17 cellular contexts compared by ENCODE assay signal in genomic region chrX:17617794-17618193, GRCh38.
DNase-seq lines count a peak whose midpoint lies in the region; ATAC-seq, FAIRE-seq and TF ChIP-seq lines count a peak whose summit lies in the region.
"Had no signal": no experiment of that assay in that cellular context is flagged by ENCODE, and none has a peak within 500 bp of the region (broad histone marks: within the 10 kb centered on the region; RNA-seq: fewer than 3 reads in every experiment).

No MANE protein-coding gene starts in this region.

- peak; percentile 56; the same call in 2 of the 3 replicates for ATAC-seq in SK-N-SH treated with all-trans-retinoic acid at 6 μM for 48 hours
- peak; percentile 56 for ATAC-seq in sciatic nerve
- no peak for ATAC-seq in GM21786 (IDR thresholded peaks at IDR 0.05; ENCODE audit: unreplicated experiment)
- ATAC-seq: HepG2, Panc1 had no signal

- DNase-seq in NCI-H1092 treated with DMSO at 0.1 percent for 48 hours (lab: John Stamatoyannopoulos, UW): peak; percentile 50
- DNase-seq in NCI-H1092 (lab: John Stamatoyannopoulos, UW): no peak
- peak; percentile 9 for DNase-seq in NCI-H1694 (lab: John Stamatoyannopoulos, UW)
- DNase-seq in sciatic nerve (ENCODE audit: low spot score): no peak
- no peak for DNase-seq in GM19239 (ENCODE audit: insufficient read length, low spot score)
- DNase-seq in NCI-H2227 (lab: John Stamatoyannopoulos, UW; ENCODE audit: unreplicated experiment): no peak
- DNase-seq: CD8-positive, alpha-beta memory T cell; DMS79 treated with DMSO at 0.1 percent for 48 hours; GF-D8; KG1; NCI-H1436 treated with DMSO at 0.1 percent for 48 hours had no signal

- intact Hi-C loops in sciatic nerve (cut with DNase I): no loop called here

- FAIRE-seq in GM19239 (lab: Jason Lieb, UNC): no peak
- FAIRE-seq: GM12892, H1, HepG2 had no signal

TF ChIP-seq in SK-N-SH treated with all-trans-retinoic acid at 6 μM for 48 hours, 23 proteins besides CTCF, POLR2A, EP300 and RAD21:
- TF ChIP-seq ESRRG (CRISPR knock-in tag; IDR thresholded peaks at IDR 0.05) (no peak), CSRNP3 (CRISPR knock-in tag; IDR thresholded peaks at IDR 0.05) (no peak), ZFP3 (CRISPR knock-in tag; IDR thresholded peaks at IDR 0.05) (no peak), ZNF8 (CRISPR knock-in tag; IDR thresholded peaks at IDR 0.05) (no peak), TSHZ2 (CRISPR knock-in tag; IDR thresholded peaks at IDR 0.05) (peak; percentile 51; the same call in 1 of the 2 replicates), ZNF70 (CRISPR knock-in tag; IDR thresholded peaks at IDR 0.05) (no peak), RARB (CRISPR knock-in tag; IDR thresholded peaks at IDR 0.05) (no peak), GLIS3 (CRISPR knock-in tag; IDR thresholded peaks at IDR 0.05) (no peak), CSDC2 (CRISPR knock-in tag; IDR thresholded peaks at IDR 0.05) (no peak), ZFP30 (CRISPR knock-in tag; IDR thresholded peaks at IDR 0.05) (no peak), SNAI2 (CRISPR knock-in tag; IDR thresholded peaks at IDR 0.05) (no peak), TCF4 (CRISPR knock-in tag; IDR thresholded peaks at IDR 0.05; ENCODE audit: borderline replicate concordance) (peak; percentile 59; the same call in 1 of the 2 replicates), ZNF565 (CRISPR knock-in tag; conservative IDR thresholded peaks at IDR 0.05; ENCODE audit: low read depth) (no peak), ISL1 (CRISPR knock-in tag; IDR thresholded peaks at IDR 0.05) (0 out of 2 replicates have a peak, but pooled peaks have one; percentile 29)
- TF ChIP-seq, protein P1, sequence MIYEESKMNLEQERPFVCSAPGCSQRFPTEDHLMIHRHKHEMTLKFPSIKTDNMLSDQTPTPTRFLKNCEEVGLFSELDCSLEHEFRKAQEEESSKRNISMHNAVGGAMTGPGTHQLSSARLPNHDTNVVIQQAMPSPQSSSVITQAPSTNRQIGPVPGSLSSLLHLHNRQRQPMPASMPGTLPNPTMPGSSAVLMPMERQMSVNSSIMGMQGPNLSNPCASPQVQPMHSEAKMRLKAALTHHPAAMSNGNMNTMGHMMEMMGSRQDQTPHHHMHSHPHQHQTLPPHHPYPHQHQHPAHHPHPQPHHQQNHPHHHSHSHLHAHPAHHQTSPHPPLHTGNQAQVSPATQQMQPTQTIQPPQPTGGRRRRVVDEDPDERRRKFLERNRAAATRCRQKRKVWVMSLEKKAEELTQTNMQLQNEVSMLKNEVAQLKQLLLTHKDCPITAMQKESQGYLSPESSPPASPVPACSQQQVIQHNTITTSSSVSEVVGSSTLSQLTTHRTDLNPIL (CRISPR knock-in tag; IDR thresholded peaks at IDR 0.05; ENCODE audit: low read depth): no peak
- TF ChIP-seq, protein P2, sequence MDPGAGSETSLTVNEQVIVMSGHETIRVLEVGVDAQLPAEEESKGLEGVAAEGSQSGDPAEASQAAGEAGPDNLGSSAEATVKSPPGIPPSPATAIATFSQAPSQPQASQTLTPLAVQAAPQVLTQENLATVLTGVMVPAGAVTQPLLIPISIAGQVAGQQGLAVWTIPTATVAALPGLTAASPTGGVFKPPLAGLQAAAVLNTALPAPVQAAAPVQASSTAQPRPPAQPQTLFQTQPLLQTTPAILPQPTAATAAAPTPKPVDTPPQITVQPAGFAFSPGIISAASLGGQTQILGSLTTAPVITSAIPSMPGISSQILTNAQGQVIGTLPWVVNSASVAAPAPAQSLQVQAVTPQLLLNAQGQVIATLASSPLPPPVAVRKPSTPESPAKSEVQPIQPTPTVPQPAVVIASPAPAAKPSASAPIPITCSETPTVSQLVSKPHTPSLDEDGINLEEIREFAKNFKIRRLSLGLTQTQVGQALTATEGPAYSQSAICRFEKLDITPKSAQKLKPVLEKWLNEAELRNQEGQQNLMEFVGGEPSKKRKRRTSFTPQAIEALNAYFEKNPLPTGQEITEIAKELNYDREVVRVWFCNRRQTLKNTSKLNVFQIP (CRISPR knock-in tag; IDR thresholded peaks at IDR 0.05; ENCODE audit: borderline replicate concordance, low read depth): no peak

Comparison
In these comparisons a context has a peak if more than half of its experiments do, and no peak if none do; other contexts are left out.
1. DNase-seq: peak in NCI-H1092 treated with DMSO at 0.1 percent for 48 hours (single experiment) and NCI-H1694 (single experiment); none in NCI-H1092 (single experiment), sciatic nerve (single experiment), GM19239 (single experiment) and NCI-H2227 (single experiment).